Comparison of ENCODE assay signal across 1 cellular context in the genomic region with DNA sequence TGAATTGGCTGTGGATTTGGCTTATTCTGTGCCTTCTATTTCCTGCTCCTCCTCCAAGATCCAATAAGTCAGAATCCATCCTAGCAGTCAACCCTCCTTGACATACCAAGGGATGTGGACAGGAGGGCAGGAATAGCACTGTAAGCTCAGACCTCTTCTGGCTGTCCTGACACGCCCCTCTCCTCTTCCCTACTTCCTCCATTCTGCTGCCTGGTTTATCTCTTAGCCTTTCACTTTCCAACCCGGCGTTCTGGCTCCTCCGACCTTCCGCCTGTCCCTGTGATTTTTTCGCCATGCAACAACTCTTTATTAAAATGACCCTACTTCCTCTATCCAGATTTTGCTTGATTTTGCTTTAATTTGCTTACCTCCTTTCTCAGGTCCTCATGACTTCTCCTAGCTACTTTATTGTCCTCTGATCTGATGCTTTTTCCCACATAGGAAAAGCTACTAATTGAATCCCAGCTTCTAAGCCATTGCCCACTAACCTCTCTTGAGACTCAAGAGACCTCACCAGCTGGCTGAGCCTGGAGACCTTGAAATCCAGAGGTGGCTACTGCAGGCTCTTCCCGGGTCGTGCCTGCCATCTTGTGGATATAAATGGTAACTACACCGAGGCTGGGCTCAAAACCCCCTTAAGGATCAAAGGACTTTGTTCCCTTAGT.
TF ChIP-seq lines count a peak whose summit lies in the region.

No MANE protein-coding gene starts in this region.

TF ChIP-seq in neural cell, 6 proteins besides CTCF, POLR2A, EP300 and RAD21 (continued from another document):
- TF ChIP-seq, protein P1, sequence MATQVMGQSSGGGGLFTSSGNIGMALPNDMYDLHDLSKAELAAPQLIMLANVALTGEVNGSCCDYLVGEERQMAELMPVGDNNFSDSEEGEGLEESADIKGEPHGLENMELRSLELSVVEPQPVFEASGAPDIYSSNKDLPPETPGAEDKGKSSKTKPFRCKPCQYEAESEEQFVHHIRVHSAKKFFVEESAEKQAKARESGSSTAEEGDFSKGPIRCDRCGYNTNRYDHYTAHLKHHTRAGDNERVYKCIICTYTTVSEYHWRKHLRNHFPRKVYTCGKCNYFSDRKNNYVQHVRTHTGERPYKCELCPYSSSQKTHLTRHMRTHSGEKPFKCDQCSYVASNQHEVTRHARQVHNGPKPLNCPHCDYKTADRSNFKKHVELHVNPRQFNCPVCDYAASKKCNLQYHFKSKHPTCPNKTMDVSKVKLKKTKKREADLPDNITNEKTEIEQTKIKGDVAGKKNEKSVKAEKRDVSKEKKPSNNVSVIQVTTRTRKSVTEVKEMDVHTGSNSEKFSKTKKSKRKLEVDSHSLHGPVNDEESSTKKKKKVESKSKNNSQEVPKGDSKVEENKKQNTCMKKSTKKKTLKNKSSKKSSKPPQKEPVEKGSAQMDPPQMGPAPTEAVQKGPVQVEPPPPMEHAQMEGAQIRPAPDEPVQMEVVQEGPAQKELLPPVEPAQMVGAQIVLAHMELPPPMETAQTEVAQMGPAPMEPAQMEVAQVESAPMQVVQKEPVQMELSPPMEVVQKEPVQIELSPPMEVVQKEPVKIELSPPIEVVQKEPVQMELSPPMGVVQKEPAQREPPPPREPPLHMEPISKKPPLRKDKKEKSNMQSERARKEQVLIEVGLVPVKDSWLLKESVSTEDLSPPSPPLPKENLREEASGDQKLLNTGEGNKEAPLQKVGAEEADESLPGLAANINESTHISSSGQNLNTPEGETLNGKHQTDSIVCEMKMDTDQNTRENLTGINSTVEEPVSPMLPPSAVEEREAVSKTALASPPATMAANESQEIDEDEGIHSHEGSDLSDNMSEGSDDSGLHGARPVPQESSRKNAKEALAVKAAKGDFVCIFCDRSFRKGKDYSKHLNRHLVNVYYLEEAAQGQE (IDR thresholded peaks at IDR 0.05; ENCODE audit: borderline replicate concordance) = no peak
- no peak for TF ChIP-seq MXI1 (conservative IDR thresholded peaks at IDR 0.05; ENCODE audit: poor library complexity, severe bottlenecking)
- no peak for TF ChIP-seq POLR2AphosphoS5 (IDR thresholded peaks at IDR 0.05)
